ENCODE assay signal across 8 cellular contexts in genomic region chr9:98993570-98993945, GRCh38. TPM values are rescaled to one million over a fixed set of nuclear protein-coding genes. Genes with fewer than 3 reads are reported as not detected.
A peak's percentile ranks its signal among the peaks of the same experiment; 100 is the strongest.
DNase-seq lines count a peak whose midpoint lies in the region; ATAC-seq, FAIRE-seq and TF ChIP-seq lines count a peak whose summit lies in the region.

No MANE protein-coding gene starts in this region.

- H3K9me3 Mint-ChIP-seq in activated naive CD4-positive, alpha-beta T cell treated with anti-CD3 and anti-CD28 coated beads for 36 hours, result no peaks in the 10 kb centered on the region
- peaks cover 2% of the 10 kb centered on the region for H3K9me3 Mint-ChIP-seq in activated naive CD4-positive, alpha-beta T cell treated with anti-CD3 and anti-CD28 coated beads, Interleukin-2, amount 10 ng/mL, durations not matched to agents 7 days and 5 days
- H3K9me3 Mint-ChIP-seq in stimulated activated effector memory CD8-positive, alpha-beta T cell treated with anti-CD3 and anti-CD28 coated beads, Interleukin-12 subunit alpha, Interleukin-12 subunit beta, amount 100 ng/mL, for 72 hours, result no peaks in the 10 kb centered on the region
- H3K9me3 Mint-ChIP-seq in HFFc6, result no peaks in the 10 kb centered on the region

- ATAC-seq in HG03457 (IDR thresholded peaks at IDR 0.05; ENCODE audit: unreplicated experiment), result peak; percentile 81
- ATAC-seq in esophagus mucosa, result peak; percentile 24
- ATAC-seq in stimulated activated effector memory CD8-positive, alpha-beta T cell treated with anti-CD3 and anti-CD28 coated beads, Interleukin-12 subunit alpha, Interleukin-12 subunit beta, amount 100 ng/mL, for 72 hours, result peak; percentile 82

- no peaks in the 10 kb centered on the region for H3K36me3 Mint-ChIP-seq in activated naive CD4-positive, alpha-beta T cell treated with anti-CD3 and anti-CD28 coated beads for 36 hours (ENCODE audit: low read depth)
- H3K36me3 Mint-ChIP-seq in activated naive CD4-positive, alpha-beta T cell treated with anti-CD3 and anti-CD28 coated beads, Interleukin-2, amount 10 ng/mL, durations not matched to agents 7 days and 5 days, result no peaks in the 10 kb centered on the region
- no peaks in the 10 kb centered on the region for H3K36me3 Mint-ChIP-seq in stimulated activated effector memory CD8-positive, alpha-beta T cell treated with anti-CD3 and anti-CD28 coated beads, Interleukin-12 subunit alpha, Interleukin-12 subunit beta, amount 100 ng/mL, for 72 hours
- no peaks in the 10 kb centered on the region for H3K36me3 Mint-ChIP-seq in HFFc6 (ENCODE audit: low read depth)

- no peak for TF ChIP-seq CTCF in HFFc6 (IDR thresholded peaks at IDR 0.05)

- no peak overlapping the region for H3K27ac Mint-ChIP-seq in activated naive CD4-positive, alpha-beta T cell treated with anti-CD3 and anti-CD28 coated beads for 36 hours
- H3K27ac Mint-ChIP-seq in activated naive CD4-positive, alpha-beta T cell treated with anti-CD3 and anti-CD28 coated beads, Interleukin-2, amount 10 ng/mL, durations not matched to agents 7 days and 5 days, result no peak overlapping the region
- peak overlapping the region; percentile 10 for H3K27ac Mint-ChIP-seq in stimulated activated effector memory CD8-positive, alpha-beta T cell treated with anti-CD3 and anti-CD28 coated beads, Interleukin-12 subunit alpha, Interleukin-12 subunit beta, amount 100 ng/mL, for 72 hours
- no peak overlapping the region for H3K27ac Mint-ChIP-seq in HFFc6

- no peak overlapping the region for H3K4me3 Mint-ChIP-seq in activated naive CD4-positive, alpha-beta T cell treated with anti-CD3 and anti-CD28 coated beads for 36 hours
- H3K4me3 Mint-ChIP-seq in activated naive CD4-positive, alpha-beta T cell treated with anti-CD3 and anti-CD28 coated beads, Interleukin-2, amount 10 ng/mL, durations not matched to agents 7 days and 5 days, result no peak overlapping the region
- peak overlapping the region; percentile 10 for H3K4me3 Mint-ChIP-seq in stimulated activated effector memory CD8-positive, alpha-beta T cell treated with anti-CD3 and anti-CD28 coated beads, Interleukin-12 subunit alpha, Interleukin-12 subunit beta, amount 100 ng/mL, for 72 hours
- no peak overlapping the region for H3K4me3 Mint-ChIP-seq in HFFc6

- H3K27me3 Mint-ChIP-seq in activated naive CD4-positive, alpha-beta T cell treated with anti-CD3 and anti-CD28 coated beads for 36 hours (ENCODE audit: low read depth), result peaks cover 4% of the 10 kb centered on the region
- peaks cover 48% of the 10 kb centered on the region for H3K27me3 Mint-ChIP-seq in activated naive CD4-positive, alpha-beta T cell treated with anti-CD3 and anti-CD28 coated beads, Interleukin-2, amount 10 ng/mL, durations not matched to agents 7 days and 5 days
- peaks cover 6% of the 10 kb centered on the region for H3K27me3 Mint-ChIP-seq in HFFc6 (ENCODE audit: insufficient read depth)

- intact Hi-C loops in activated naive CD4-positive, alpha-beta T cell treated with anti-CD3 and anti-CD28 coated beads for 36 hours (cut with micrococcal nuclease), result loop anchor here (10.0 kb wide), 1 partner anchor 821 kb away; no protein-coding TSS in a partner anchor

- peaks cover 9% of the 10 kb centered on the region for H3K4me1 Mint-ChIP-seq in activated naive CD4-positive, alpha-beta T cell treated with anti-CD3 and anti-CD28 coated beads for 36 hours (ENCODE audit: low read depth)
- peaks cover 4% of the 10 kb centered on the region for H3K4me1 Mint-ChIP-seq in activated naive CD4-positive, alpha-beta T cell treated with anti-CD3 and anti-CD28 coated beads, Interleukin-2, amount 10 ng/mL, durations not matched to agents 7 days and 5 days
- H3K4me1 Mint-ChIP-seq in stimulated activated effector memory CD8-positive, alpha-beta T cell treated with anti-CD3 and anti-CD28 coated beads, Interleukin-12 subunit alpha, Interleukin-12 subunit beta, amount 100 ng/mL, for 72 hours, result peaks cover 16% of the 10 kb centered on the region
- peaks cover 40% of the 10 kb centered on the region for H3K4me1 Mint-ChIP-seq in HFFc6 (ENCODE audit: low read depth)

- no peak for FAIRE-seq in frontal cortex (lab: Jason Lieb, UNC)

- CTCF ChIA-PET in activated naive CD4-positive, alpha-beta T cell treated with anti-CD3 and anti-CD28 coated beads for 36 hours (lab: Charles Lee), result interaction anchor here (4.0 to 11.9 kb wide), 2 partner anchors 19 to 146 kb away, joined by 18 to 177 read pairs; no protein-coding TSS in a partner anchor
- CTCF ChIA-PET in activated naive CD4-positive, alpha-beta T cell treated with anti-CD3 and anti-CD28 coated beads, Interleukin-2, amount 10 ng/mL, durations not matched to agents 7 days and 5 days (lab: Charles Lee), result interaction anchor here (1.1 to 14.9 kb wide), 3 partner anchors 12 to 148 kb away, joined by 3 to 298 read pairs (median 4); no protein-coding TSS in a partner anchor

- peak; percentile 80 for DNase-seq in activated naive CD4-positive, alpha-beta T cell treated with anti-CD3 and anti-CD28 coated beads for 36 hours
- no peak for DNase-seq in activated naive CD4-positive, alpha-beta T cell treated with anti-CD3 and anti-CD28 coated beads, Interleukin-2, amount 10 ng/mL, durations not matched to agents 7 days and 5 days
- DNase-seq in stimulated activated effector memory CD8-positive, alpha-beta T cell treated with anti-CD3 and anti-CD28 coated beads, Interleukin-12 subunit alpha, Interleukin-12 subunit beta, amount 100 ng/mL, for 72 hours (ENCODE audit: low spot score in 2 of 2), result no peak
- DNase-seq in frontal cortex (ENCODE audit: low spot score in 2 of 2) (no peak), HFFc6 (no peak), NCI-H2081 (lab: John Stamatoyannopoulos, UW) (no peak)

RNA-seq across cellular contexts. Expression of gene COL15A1, which starts 49.9 kb away (rescaled TPM):
- total RNA-seq in activated naive CD4-positive, alpha-beta T cell treated with anti-CD3 and anti-CD28 coated beads for 36 hours, result under 1 TPM; 0.02 to 0.05 TPM
- total RNA-seq in esophagus mucosa (7.5 TPM), frontal cortex (6.9 TPM)
- total RNA-seq in HFFc6 (2021; fragmentation: NEBNext Ultra II Directional; extraction: Animal tissue kit (Norgen Biotek cat#: 25700)), result under 1 TPM; 0.20 to 0.50 (median 0.32) TPM

Comparison
In these comparisons a context has a peak if more than half of its experiments do, and no peak if none do; other contexts are left out.
1. ATAC-seq: peak in every context shown above with its lines; median percentile 82 in stimulated activated effector memory CD8-positive, alpha-beta T cell treated with anti-CD3 and anti-CD28 coated beads, Interleukin-12 subunit alpha, Interleukin-12 subunit beta, amount 100 ng/mL, for 72 hours; 81 in HG03457; 24 in esophagus mucosa.